17 cellular contexts compared by ENCODE assay signal in the genomic region with DNA sequence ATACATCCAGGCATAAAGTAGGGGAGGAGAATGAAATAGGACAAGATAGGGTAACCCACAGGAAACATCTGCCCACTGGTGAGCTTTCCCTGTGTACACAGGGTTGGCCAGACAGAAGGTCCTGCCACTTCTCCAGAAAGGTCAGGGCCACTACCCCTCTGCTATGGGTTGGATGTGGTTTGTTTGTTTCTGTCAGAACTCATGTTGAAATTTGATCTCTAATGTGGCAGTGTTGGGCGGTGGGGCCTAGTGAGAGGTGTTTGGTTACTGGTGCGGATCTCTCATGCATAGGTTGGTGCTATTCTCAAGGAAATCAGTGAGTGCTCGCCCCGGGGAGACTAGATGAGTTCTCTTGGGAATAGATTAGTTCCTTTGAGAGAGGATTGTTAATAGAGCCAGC.
DNase-seq lines count a peak whose midpoint lies in the region; ATAC-seq and FAIRE-seq lines count a peak whose summit lies in the region.
"Had no signal": no experiment of that assay in that cellular context is flagged by ENCODE, and none has a peak within 500 bp of the region (broad histone marks: within the 10 kb centered on the region; RNA-seq: fewer than 3 reads in every experiment).

No MANE protein-coding gene starts in this region.

- no peak for DNase-seq in GM18507 (ENCODE audit: extremely low spot score, insufficient read length, low read depth)
- DNase-seq in NCI-H2171 treated with DMSO at 0.1 percent for 48 hours (lab: John Stamatoyannopoulos, UW): peak; percentile 76
- DNase-seq in iPS-NIHi7 (ENCODE audit: extremely low spot score): peak; percentile 69
- no peak for DNase-seq in T-helper 2 cell treated with Interferon-gamma antibody and Interleukin-4, amounts not matched to agents 5 μg/mL and 100 μg/mL, for 36 hours (ENCODE audit: low spot score)
- no peak for DNase-seq in germinal center (ENCODE audit: low spot score)
- DNase-seq: activated CD4-positive, alpha-beta T cell treated with anti-CD3 and anti-CD28 coated beads for 36 hours; activated naive CD4-positive, alpha-beta T cell treated with anti-CD3 and anti-CD28 coated beads, Interleukin-2, amount 50 U/mL, for 16 hours; dermis blood vessel endothelial cell; naive thymus-derived CD4-positive, alpha-beta T cell; NCI-H446 treated with DMSO at 0.1 percent for 48 hours; SW 1271 had no signal

- peak; percentile 67 for FAIRE-seq in GM18507 (lab: Jason Lieb, UNC)
- FAIRE-seq: H54, RCC 7860 had no signal

- H3K9me3 Mint-ChIP-seq in T-helper 2 cell treated with Interferon-gamma antibody and Interleukin-4, amounts not matched to agents 5 μg/mL and 100 μg/mL, for 36 hours: no peaks in the 10 kb centered on the region

- H3K36me3 Mint-ChIP-seq in T-helper 2 cell treated with Interferon-gamma antibody and Interleukin-4, amounts not matched to agents 5 μg/mL and 100 μg/mL, for 36 hours (ENCODE audit: low read depth): no peaks in the 10 kb centered on the region
- H3K36me3 Mint-ChIP-seq: brain; naive thymus-derived CD4-positive, alpha-beta T cell had no signal

- H3K4me3 Mint-ChIP-seq in T-helper 2 cell treated with Interferon-gamma antibody and Interleukin-4, amounts not matched to agents 5 μg/mL and 100 μg/mL, for 36 hours: no peak overlapping the region
- H3K4me3 Mint-ChIP-seq: activated CD4-positive, alpha-beta T cell treated with anti-CD3 and anti-CD28 coated beads for 36 hours; brain; naive thymus-derived CD4-positive, alpha-beta T cell had no signal

- H3K27ac Mint-ChIP-seq in T-helper 2 cell treated with Interferon-gamma antibody and Interleukin-4, amounts not matched to agents 5 μg/mL and 100 μg/mL, for 36 hours: no peak overlapping the region
- H3K27ac Mint-ChIP-seq: activated CD4-positive, alpha-beta T cell treated with anti-CD3 and anti-CD28 coated beads for 36 hours; naive thymus-derived CD4-positive, alpha-beta T cell had no signal

- H3K4me1 Mint-ChIP-seq in T-helper 2 cell treated with Interferon-gamma antibody and Interleukin-4, amounts not matched to agents 5 μg/mL and 100 μg/mL, for 36 hours (ENCODE audit: low read depth): peaks cover 5% of the 10 kb centered on the region

- no peaks in the 10 kb centered on the region for H3K27me3 Mint-ChIP-seq in T-helper 2 cell treated with Interferon-gamma antibody and Interleukin-4, amounts not matched to agents 5 μg/mL and 100 μg/mL, for 36 hours (ENCODE audit: low read depth)

- peak; percentile 50 for ATAC-seq in HG02885 (IDR thresholded peaks at IDR 0.05; ENCODE audit: poor library complexity, unreplicated experiment)
- ATAC-seq in HG02678 (IDR thresholded peaks at IDR 0.05; ENCODE audit: unreplicated experiment): no peak
- ATAC-seq in GM21717 (IDR thresholded peaks at IDR 0.05; ENCODE audit: unreplicated experiment): no peak
- ATAC-seq: activated CD4-positive, alpha-beta T cell treated with anti-CD3 and anti-CD28 coated beads for 36 hours; naive thymus-derived CD4-positive, alpha-beta T cell had no signal

Comparison
In these comparisons a context has a peak if more than half of its experiments do, and no peak if none do; other contexts are left out.
1. DNase-seq: peak in NCI-H2171 treated with DMSO at 0.1 percent for 48 hours (single experiment) and iPS-NIHi7 (single experiment); none in GM18507 (single experiment), T-helper 2 cell treated with Interferon-gamma antibody and Interleukin-4, amounts not matched to agents 5 μg/mL and 100 μg/mL, for 36 hours (single experiment) and germinal center (single experiment).